In genomic region chr4:77197361-77197760, GRCh38 we compare ENCODE assay signal across 18 cellular contexts. TPM values are rescaled to one million over a fixed set of nuclear protein-coding genes. Genes with fewer than 3 reads are reported as not detected.
A peak's percentile ranks its signal among the peaks of the same experiment; 100 is the strongest.
DNase-seq lines count a peak whose midpoint lies in the region; ATAC-seq, FAIRE-seq and TF ChIP-seq lines count a peak whose summit lies in the region.
"Had no signal": no experiment of that assay in that cellular context is flagged by ENCODE, and none has a peak within 500 bp of the region (broad histone marks: within the 10 kb centered on the region; RNA-seq: fewer than 3 reads in every experiment).

No MANE protein-coding gene starts in this region.

- no peaks in the 10 kb centered on the region for H3K9me1 ChIP-seq in keratinocyte (ENCODE audit: control insufficient read depth, extremely low read depth, insufficient read depth, low read length)

- no peaks in the 10 kb centered on the region for H3K27me3 ChIP-seq in KMS-11 (ENCODE audit: insufficient read depth, low read depth)
- H3K27me3 ChIP-seq in keratinocyte (ENCODE audit: control insufficient read depth, extremely low read depth, insufficient read depth, low read length), result no peaks in the 10 kb centered on the region
- H3K27me3 ChIP-seq: BLaER1 treated with 17β-estradiol and CSF1 and Interleukin-3, amounts not matched to agents 10 nM and 100 nM had no signal

- intact Hi-C loops in dendritic cell treated with granulocyte-macrophage colony-stimulating factor and Interleukin-4, amounts not matched to agents 40 ng/mL and 50 ng/mL, for 4 days (cut with micrococcal nuclease), result loop anchor here (2.0 to 10.0 kb wide), 2 partner anchors 123 to 483 kb away; partner anchors contain the start of gene CCNI

- ATAC-seq in stimulated activated memory B cell treated with anti-CD40 and anti-IgM and Interleukin-4, amounts not matched to agents 10 μg/mL and 1 μg/mL and 100 μg/mL, for 72 hours, result no peak
- no peak for ATAC-seq in naive thymus-derived CD8-positive, alpha-beta T cell
- ATAC-seq: A549, HCT116 had no signal

- peaks cover 31% of the 10 kb centered on the region for H3K4me1 ChIP-seq in KMS-11 (ENCODE audit: low read depth, poor library complexity, severe bottlenecking)
- H3K4me1 ChIP-seq in keratinocyte (ENCODE audit: control insufficient read depth, extremely low read depth, insufficient read depth, low read length), result peaks cover 31% of the 10 kb centered on the region
- H3K4me1 ChIP-seq: A549 had no signal

- no peaks in the 10 kb centered on the region for H3K9me3 Mint-ChIP-seq in dendritic cell treated with granulocyte-macrophage colony-stimulating factor and Interleukin-4, amounts not matched to agents 40 ng/mL and 50 ng/mL, for 4 days
- no peaks in the 10 kb centered on the region for H3K9me3 Mint-ChIP-seq in stimulated activated memory B cell treated with anti-CD40 and anti-IgM and Interleukin-4, amounts not matched to agents 10 μg/mL and 1 μg/mL and 100 μg/mL, for 72 hours
- H3K9me3 Mint-ChIP-seq in naive thymus-derived CD8-positive, alpha-beta T cell, result no peaks in the 10 kb centered on the region
- H3K9me3 Mint-ChIP-seq: CD4-positive, alpha-beta T cell had no signal

- no peaks in the 10 kb centered on the region for H3K36me3 ChIP-seq in KMS-11 (ENCODE audit: insufficient read depth)
- no peaks in the 10 kb centered on the region for H3K36me3 ChIP-seq in keratinocyte (ENCODE audit: control insufficient read depth in 2 of 2, extremely low read depth in 1 of 2, insufficient read depth in 2 of 2, low read length in 2 of 2)
- H3K36me3 ChIP-seq: BLaER1 treated with 17β-estradiol and CSF1 and Interleukin-3, amounts not matched to agents 10 nM and 100 nM had no signal

- no peak for TF ChIP-seq CTCF in KMS-11 (conservative IDR thresholded peaks at IDR 0.05; ENCODE audit: low read depth, low read length)
- TF ChIP-seq CTCF in keratinocyte (optimal IDR thresholded peaks at IDR 0.05 in 1 of 3, IDR thresholded peaks at IDR 0.05 in 1 of 3, conservative IDR thresholded peaks at IDR 0.05 in 1 of 3; ENCODE audit: extremely low read depth in 1 of 3, insufficient read depth in 2 of 3, low read length in 3 of 3), result no peak

- H3K27ac Mint-ChIP-seq in dendritic cell treated with granulocyte-macrophage colony-stimulating factor and Interleukin-4, amounts not matched to agents 40 ng/mL and 50 ng/mL, for 4 days, result peak overlapping the region; percentile 90
- peak overlapping the region; percentile 97 for H3K27ac Mint-ChIP-seq in stimulated activated memory B cell treated with anti-CD40 and anti-IgM and Interleukin-4, amounts not matched to agents 10 μg/mL and 1 μg/mL and 100 μg/mL, for 72 hours
- no peak overlapping the region for H3K27ac Mint-ChIP-seq in naive thymus-derived CD8-positive, alpha-beta T cell
- H3K27ac Mint-ChIP-seq: CD4-positive, alpha-beta T cell had no signal

- H4K20me1 ChIP-seq in KMS-11 (ENCODE audit: insufficient read depth) (no peaks in the 10 kb centered on the region), keratinocyte (ENCODE audit: control insufficient read depth, extremely low read depth, insufficient read depth, low read length) (no peaks in the 10 kb centered on the region)
- H4K20me1 ChIP-seq: BLaER1 treated with 17β-estradiol and CSF1 and Interleukin-3, amounts not matched to agents 10 nM and 100 nM had no signal

- no peak overlapping the region for H3K4me3 Mint-ChIP-seq in dendritic cell treated with granulocyte-macrophage colony-stimulating factor and Interleukin-4, amounts not matched to agents 40 ng/mL and 50 ng/mL, for 4 days
- no peak overlapping the region for H3K4me3 Mint-ChIP-seq in stimulated activated memory B cell treated with anti-CD40 and anti-IgM and Interleukin-4, amounts not matched to agents 10 μg/mL and 1 μg/mL and 100 μg/mL, for 72 hours
- no peak overlapping the region for H3K4me3 Mint-ChIP-seq in naive thymus-derived CD8-positive, alpha-beta T cell
- H3K4me3 Mint-ChIP-seq: CD4-positive, alpha-beta T cell had no signal

- dilution Hi-C loops in keratinocyte (cut with MboI; ENCODE audit: extremely low pct_ligation_motif_present, low sequenced_read_pairs), result no loop called here

- H3K27me3 Mint-ChIP-seq in dendritic cell treated with granulocyte-macrophage colony-stimulating factor and Interleukin-4, amounts not matched to agents 40 ng/mL and 50 ng/mL, for 4 days, result no peaks in the 10 kb centered on the region
- no peaks in the 10 kb centered on the region for H3K27me3 Mint-ChIP-seq in stimulated activated memory B cell treated with anti-CD40 and anti-IgM and Interleukin-4, amounts not matched to agents 10 μg/mL and 1 μg/mL and 100 μg/mL, for 72 hours
- H3K27me3 Mint-ChIP-seq in naive thymus-derived CD8-positive, alpha-beta T cell, result peaks cover 0 to 1% (median 0%) of the 10 kb centered on the region in 5 donors
- H3K27me3 Mint-ChIP-seq: CD4-positive, alpha-beta T cell had no signal

- H3K4me2 ChIP-seq in KMS-11 (peak overlapping the region; percentile 67), keratinocyte (ENCODE audit: control insufficient read depth, extremely low read depth, insufficient read depth, low read depth, low read length) (no peak overlapping the region)
- H3K4me2 ChIP-seq: A549 had no signal

- no peak overlapping the region for H3K4me3 ChIP-seq in KMS-11 (IDR thresholded peaks at IDR 0.05; ENCODE audit: insufficient read depth, low read depth, low read length)
- no peak overlapping the region for H3K4me3 ChIP-seq in keratinocyte (ENCODE audit: control insufficient read depth in 2 of 3, extremely low read depth in 1 of 3, insufficient read depth in 2 of 3, low read depth in 1 of 3, low read length in 3 of 3)
- H3K4me3 ChIP-seq: A549; BLaER1 treated with 17β-estradiol and CSF1 and Interleukin-3, amounts not matched to agents 10 nM and 100 nM; GM12878; GM23248 had no signal

- no peaks in the 10 kb centered on the region for H3K36me3 Mint-ChIP-seq in dendritic cell treated with granulocyte-macrophage colony-stimulating factor and Interleukin-4, amounts not matched to agents 40 ng/mL and 50 ng/mL, for 4 days (ENCODE audit: low read depth)
- no peaks in the 10 kb centered on the region for H3K36me3 Mint-ChIP-seq in stimulated activated memory B cell treated with anti-CD40 and anti-IgM and Interleukin-4, amounts not matched to agents 10 μg/mL and 1 μg/mL and 100 μg/mL, for 72 hours
- no peaks in the 10 kb centered on the region for H3K36me3 Mint-ChIP-seq in naive thymus-derived CD8-positive, alpha-beta T cell

- H3K9ac ChIP-seq in KMS-11 (no peak overlapping the region), keratinocyte (ENCODE audit: control insufficient read depth, extremely low read depth, insufficient read depth, low read length) (no peak overlapping the region)
- H3K9ac ChIP-seq: BLaER1 treated with 17β-estradiol and CSF1 and Interleukin-3, amounts not matched to agents 10 nM and 100 nM; GM23248 had no signal

- DNase-seq in keratinocyte (ENCODE audit: low read depth, low spot score) (no peak), SKM-1 (lab: John Stamatoyannopoulos, UW; ENCODE audit: unreplicated experiment) (no peak), medulla oblongata (ENCODE audit: extremely low spot score) (no peak)
- no peak for DNase-seq in naive thymus-derived CD8-positive, alpha-beta T cell
- DNase-seq in activated naive CD4-positive, alpha-beta T cell treated with anti-CD3 and anti-CD28 coated beads, Interleukin-2, amount 50 U/mL, for 16 hours, result no peak
- DNase-seq: AML-193; Calu3; CD4-positive, alpha-beta T cell; DMS 273 treated with DMSO at 0.1 percent for 48 hours; GM23248 had no signal

- no peak overlapping the region for H2AFZ ChIP-seq in KMS-11 (ENCODE audit: low read depth)
- peak overlapping the region; percentile 12 for H2AFZ ChIP-seq in keratinocyte (ENCODE audit: control insufficient read depth, low read length)
- H2AFZ ChIP-seq: GM23248 had no signal

- no peaks in the 10 kb centered on the region for H3K9me3 ChIP-seq in keratinocyte (ENCODE audit: control insufficient read depth, low read depth, low read length)
- H3K9me3 ChIP-seq: A549; BLaER1 treated with 17β-estradiol and CSF1 and Interleukin-3, amounts not matched to agents 10 nM and 100 nM had no signal

- peak; percentile 48 for FAIRE-seq in keratinocyte (lab: Jason Lieb, UNC)
- FAIRE-seq: A549, GM12878, H54 had no signal

- H3K79me2 ChIP-seq in KMS-11 (ENCODE audit: insufficient read depth, low read depth) (no peaks in the 10 kb centered on the region), keratinocyte (ENCODE audit: control insufficient read depth, insufficient read depth, low read length) (no peaks in the 10 kb centered on the region)

- POLR2A ChIA-PET in naive thymus-derived CD8-positive, alpha-beta T cell (lab: Charles Lee), result no interaction called here

- H3K27ac ChIP-seq in KMS-11 (peak overlapping the region; percentile 35; the same call in 1 of the 2 replicates), keratinocyte (ENCODE audit: control insufficient read depth, insufficient read depth, low read length) (no peak overlapping the region)
- H3K27ac ChIP-seq: A549; BLaER1 treated with 17β-estradiol and CSF1 and Interleukin-3, amounts not matched to agents 10 nM and 100 nM; GM23248 had no signal

- H3K4me1 Mint-ChIP-seq in dendritic cell treated with granulocyte-macrophage colony-stimulating factor and Interleukin-4, amounts not matched to agents 40 ng/mL and 50 ng/mL, for 4 days (ENCODE audit: low read depth), result peaks cover 57% of the 10 kb centered on the region
- peaks cover 57% of the 10 kb centered on the region for H3K4me1 Mint-ChIP-seq in stimulated activated memory B cell treated with anti-CD40 and anti-IgM and Interleukin-4, amounts not matched to agents 10 μg/mL and 1 μg/mL and 100 μg/mL, for 72 hours
- peaks cover 15 to 46% (median 24%) of the 10 kb centered on the region in 4 donors for H3K4me1 Mint-ChIP-seq in naive thymus-derived CD8-positive, alpha-beta T cell

RNA-seq across cellular contexts. Expression of gene CCNG2, which starts 40.4 kb away (rescaled TPM):
- polyA plus RNA-seq in keratinocyte, result 47.4 to 96.9 TPM (median 58.5 TPM) in 3 replicates
- polyA plus RNA-seq in keratinocyte (2011; ENCODE audit: low read depth), result 70.1 TPM
- polyA plus RNA-seq in keratinocyte (2011; cell fraction: cytosol; rRNA removed), result 46.5 and 83.0 TPM in 2 replicates
- polyA plus RNA-seq in keratinocyte (2011; cell fraction: nucleus; rRNA removed), result 61.8 and 103 TPM in 2 replicates
- 36.4 and 48.4 TPM in 2 replicates for polyA plus RNA-seq in keratinocyte (2012; ENCODE audit: low replicate concordance)
- 6.8 to 52.8 TPM (median 21.1 TPM) in 3 replicates for polyA minus RNA-seq in keratinocyte
- 35.3 TPM for polyA minus RNA-seq in keratinocyte (2011; cell fraction: cytosol; rRNA and poly(A)+ RNA removed)
- polyA minus RNA-seq in keratinocyte (2011; cell fraction: nucleus; rRNA and poly(A)+ RNA removed), result 22.1 and 50.5 TPM in 2 replicates
- total RNA-seq in naive thymus-derived CD8-positive, alpha-beta T cell, result 10 to 100 TPM; 36.3 to 38.1 TPM
- 10 to 100 TPM; 10.2 to 15.3 (median 13.7) TPM for polyA plus RNA-seq in naive thymus-derived CD8-positive, alpha-beta T cell

Comparison
In these comparisons a context has a peak if more than half of its experiments do, and no peak if none do; other contexts are left out.
1. H3K27ac Mint-ChIP-seq: peak in dendritic cell treated with granulocyte-macrophage colony-stimulating factor and Interleukin-4, amounts not matched to agents 40 ng/mL and 50 ng/mL, for 4 days (single experiment) and stimulated activated memory B cell treated with anti-CD40 and anti-IgM and Interleukin-4, amounts not matched to agents 10 μg/mL and 1 μg/mL and 100 μg/mL, for 72 hours (single experiment); none in naive thymus-derived CD8-positive, alpha-beta T cell (0 of 10).